Comparison of ENCODE assay signal across 23 cellular contexts in the genomic region with DNA sequence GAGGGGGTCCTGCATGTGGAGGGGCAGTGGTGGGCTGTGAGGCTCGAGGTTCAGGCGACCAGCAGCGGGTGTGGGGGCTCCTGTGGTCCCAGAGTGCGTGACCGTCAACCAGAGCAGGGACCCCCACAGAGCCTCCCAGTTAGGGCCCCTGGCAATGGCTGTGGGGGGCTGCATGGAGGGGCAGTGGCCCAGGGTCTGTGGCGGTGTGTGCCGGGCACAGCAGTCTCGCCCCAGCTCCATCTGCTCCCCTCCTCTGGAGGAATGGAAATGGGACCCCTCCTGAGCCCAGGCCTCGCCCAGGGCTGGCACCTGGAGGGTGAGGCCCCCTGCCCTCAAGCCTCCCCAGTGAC.
"Had no signal": no experiment of that assay in that cellular context is flagged by ENCODE, and none has a peak within 500 bp of the region (broad histone marks: within the 10 kb centered on the region; RNA-seq: fewer than 3 reads in every experiment).

No MANE protein-coding gene starts in this region.

- H3K27ac ChIP-seq: colonic mucosa, esophagus squamous epithelium, gastroesophageal sphincter, pancreas, prostate gland, right lobe of liver, suprapubic skin, thyroid gland had no signal

- H3K36me3 Mint-ChIP-seq: immature natural killer cell; memory B cell; mesothelial cell of epicardium; natural killer cell; stimulated activated effector memory CD8-positive, alpha-beta T cell treated with anti-CD3 and anti-CD28 coated beads, Interleukin-12 subunit alpha, Interleukin-12 subunit beta, amount 100 ng/mL, for 72 hours; type B pancreatic cell had no signal

- H3K9me3 ChIP-seq: colonic mucosa, esophagus squamous epithelium, pancreas, prostate gland, right lobe of liver, suprapubic skin, thyroid gland had no signal

- H3K27ac Mint-ChIP-seq: immature natural killer cell; memory B cell; mesothelial cell of epicardium; natural killer cell; stimulated activated effector memory CD8-positive, alpha-beta T cell treated with anti-CD3 and anti-CD28 coated beads, Interleukin-12 subunit alpha, Interleukin-12 subunit beta, amount 100 ng/mL, for 72 hours; type B pancreatic cell had no signal

- DNase-seq: colonic mucosa; dermis blood vessel endothelial cell; esophagus squamous epithelium; foreskin fibroblast; glutamatergic neuron; immature natural killer cell; left colon; natural killer cell; occipital lobe; right lobe of liver; stimulated activated CD4-positive, alpha-beta T cell treated with anti-CD3 and anti-CD28 coated beads, Interleukin-4, amount 100 ng/mL, for 1 hour; stimulated activated CD8-positive, alpha-beta memory T cell treated with anti-CD3 and anti-CD28 coated beads, Interleukin-4, amount 100 ng/mL, for 48 hours; stimulated activated naive CD8-positive, alpha-beta T cell treated with anti-CD3 and anti-CD28 coated beads, Interleukin-15, Interleukin-2, amounts not matched to agents 100 U/mL and 50 U/mL, for 24 hours; thyroid gland had no signal

- H3K4me3 ChIP-seq: colonic mucosa, esophagus squamous epithelium, gastroesophageal sphincter, pancreas, prostate gland, right lobe of liver, suprapubic skin, thyroid gland had no signal

- H3K4me1 ChIP-seq: colonic mucosa, esophagus squamous epithelium, gastroesophageal sphincter, pancreas, prostate gland, right lobe of liver, suprapubic skin, thyroid gland had no signal

- H3K4me1 Mint-ChIP-seq: immature natural killer cell; mesothelial cell of epicardium; stimulated activated effector memory CD8-positive, alpha-beta T cell treated with anti-CD3 and anti-CD28 coated beads, Interleukin-12 subunit alpha, Interleukin-12 subunit beta, amount 100 ng/mL, for 72 hours had no signal

- H3K9me3 Mint-ChIP-seq: immature natural killer cell; mesothelial cell of epicardium; natural killer cell; neural crest cell; stimulated activated effector memory CD8-positive, alpha-beta T cell treated with anti-CD3 and anti-CD28 coated beads, Interleukin-12 subunit alpha, Interleukin-12 subunit beta, amount 100 ng/mL, for 72 hours; type B pancreatic cell had no signal

- H3K4me3 Mint-ChIP-seq: immature natural killer cell; memory B cell; mesothelial cell of epicardium; natural killer cell; neural crest cell; stimulated activated effector memory CD8-positive, alpha-beta T cell treated with anti-CD3 and anti-CD28 coated beads, Interleukin-12 subunit alpha, Interleukin-12 subunit beta, amount 100 ng/mL, for 72 hours; type B pancreatic cell had no signal

- H3K27me3 ChIP-seq: colonic mucosa, pancreas, right lobe of liver, thyroid gland had no signal

- H3K36me3 ChIP-seq: colonic mucosa, esophagus squamous epithelium, gastroesophageal sphincter, pancreas, prostate gland, right lobe of liver, suprapubic skin, thyroid gland had no signal

- ATAC-seq: gastroesophageal sphincter; left colon; natural killer cell; pancreas; right lobe of liver; stimulated activated effector memory CD8-positive, alpha-beta T cell treated with anti-CD3 and anti-CD28 coated beads, Interleukin-12 subunit alpha, Interleukin-12 subunit beta, amount 100 ng/mL, for 72 hours; stimulated activated naive CD8-positive, alpha-beta T cell treated with anti-CD3 and anti-CD28 coated beads, Interleukin-15, Interleukin-2, amounts not matched to agents 100 U/mL and 50 U/mL, for 24 hours had no signal
